ENCODE assay signal across 14 cellular contexts in genomic region chr20:63568170-63568981, GRCh38. TPM values are rescaled to one million over a fixed set of nuclear protein-coding genes. Genes with fewer than 3 reads are reported as not detected.
A peak's percentile ranks its signal among the peaks of the same experiment; 100 is the strongest.
DNase-seq lines count a peak whose midpoint lies in the region; ATAC-seq, FAIRE-seq and TF ChIP-seq lines count a peak whose summit lies in the region.
"Had no signal": no experiment of that assay in that cellular context is flagged by ENCODE, and none has a peak within 500 bp of the region (broad histone marks: within the 10 kb centered on the region; RNA-seq: fewer than 3 reads in every experiment).

No MANE protein-coding gene starts in this region.

- no peak for TF ChIP-seq CTCF in GM12865 (IDR thresholded peaks at IDR 0.05; ENCODE audit: insufficient read depth, low read depth, low read length, missing control alignments)
- TF ChIP-seq CTCF in Peyer's patch (IDR thresholded peaks at IDR 0.05), result no peak

- 95% methylated on average over 42 of the region's 43 CpGs for WGBS in mesenchymal stem cell

- no peak overlapping the region for H4K91ac ChIP-seq in mesenchymal stem cell (ENCODE audit: low read length)

- H3K4me1 ChIP-seq in Peyer's patch (peaks cover 3 to 34% (median 20%) of the 10 kb centered on the region in 4 donors), mesenchymal stem cell (ENCODE audit: control insufficient read depth, insufficient read depth, low read depth, low read length) (peaks cover 33% of the 10 kb centered on the region)

- H3K4me3 ChIP-seq in GM12865 (ENCODE audit: low read depth, low read length) (no peak overlapping the region), Peyer's patch (peak overlapping the region; percentile 17 to 33 (median 22)), mesenchymal stem cell (ENCODE audit: insufficient read depth in 1 of 2, low read depth in 1 of 2, low read length in 2 of 2) (no peak overlapping the region)

- H3K14ac ChIP-seq in mesenchymal stem cell (ENCODE audit: low read length in 2 of 2), result no peak overlapping the region

- H3K9ac ChIP-seq in mesenchymal stem cell (ENCODE audit: low read length), result no peak overlapping the region

- H2BK12ac ChIP-seq in mesenchymal stem cell (ENCODE audit: low read length in 2 of 2), result no peak overlapping the region

- H4K8ac ChIP-seq in mesenchymal stem cell (ENCODE audit: low read length), result peak overlapping the region; percentile 28

- no peak for FAIRE-seq in frontal cortex (lab: Jason Lieb, UNC)
- FAIRE-seq: H54 had no signal

- no peak overlapping the region for H3K23ac ChIP-seq in mesenchymal stem cell (ENCODE audit: low read length in 2 of 2)

- H2BK5ac ChIP-seq in mesenchymal stem cell (ENCODE audit: low read depth, low read length, poor library complexity, severe bottlenecking), result no peak overlapping the region

- H2BK15ac ChIP-seq in mesenchymal stem cell (ENCODE audit: low read depth, poor library complexity, severe bottlenecking), result no peak overlapping the region

- no peak overlapping the region for H3K4ac ChIP-seq in mesenchymal stem cell (ENCODE audit: low read depth in 1 of 2, low read length in 2 of 2)

- H2AFZ ChIP-seq in mesenchymal stem cell (ENCODE audit: low read depth, low read length), result no peak overlapping the region

- H3K9me3 ChIP-seq in Peyer's patch, result no peaks in the 10 kb centered on the region
- no peaks in the 10 kb centered on the region for H3K9me3 ChIP-seq in mesenchymal stem cell (ENCODE audit: control insufficient read depth, low read length)

- peak; percentile 47 for DNase-seq in GM12865 (ENCODE audit: low read depth)
- no peak for DNase-seq in Peyer's patch
- no peak for DNase-seq in mesenchymal stem cell
- DNase-seq in HuH-7 (ENCODE audit: low spot score), result no peak
- no peak for DNase-seq in cerebellar nuclear complex (lab: John Stamatoyannopoulos, UW)
- no peak for DNase-seq in frontal cortex (ENCODE audit: low spot score in 2 of 2)
- DNase-seq in NCI-H510A (lab: John Stamatoyannopoulos, UW), result no peak
- DNase-seq: hippocampal formation, PC-3 had no signal

- H3K4me2 ChIP-seq in mesenchymal stem cell (ENCODE audit: low read length, poor library complexity, severe bottlenecking), result no peak overlapping the region

- no peak for TF ChIP-seq POLR2A in Peyer's patch (IDR thresholded peaks at IDR 0.05)

- H2BK120ac ChIP-seq in mesenchymal stem cell (ENCODE audit: low read depth, low read length), result no peak overlapping the region

- no peak overlapping the region for H3K18ac ChIP-seq in mesenchymal stem cell (ENCODE audit: low read depth in 1 of 2, low read length in 2 of 2)

- no peak overlapping the region for H2AK5ac ChIP-seq in mesenchymal stem cell (ENCODE audit: low read length, severe bottlenecking)

- peak overlapping the region in 3 of 4 donors; percentile 3 to 71 (median 59) for H3K27ac ChIP-seq in Peyer's patch
- no peak overlapping the region for H3K27ac ChIP-seq in mesenchymal stem cell (ENCODE audit: low read length, poor library complexity, severe bottlenecking)

- ATAC-seq in GM21367 (IDR thresholded peaks at IDR 0.05; ENCODE audit: unreplicated experiment), result peak; percentile 25
- ATAC-seq: PC-3 had no signal

- H3K79me1 ChIP-seq in mesenchymal stem cell (replicated peaks; ENCODE audit: low read length, poor library complexity, severe bottlenecking), result peaks cover 16% of the 10 kb centered on the region

- H3K36me3 ChIP-seq in Peyer's patch (peaks cover 0 to 19% (median 0%) of the 10 kb centered on the region in 3 donors), mesenchymal stem cell (ENCODE audit: control insufficient read depth in 1 of 2, insufficient read depth in 2 of 2, low read depth in 1 of 2, low read length in 2 of 2) (peaks cover 25 to 82% of the 10 kb centered on the region in 2 experiments)

- H3K27me3 ChIP-seq in Peyer's patch (no peaks in the 10 kb centered on the region), mesenchymal stem cell (ENCODE audit: control insufficient read depth in 1 of 2, insufficient read depth in 1 of 2, low read length in 2 of 2) (no peaks in the 10 kb centered on the region)

RNA-seq across cellular contexts. Expression of gene HELZ2, which starts 5.7 kb away (rescaled TPM):
- total RNA-seq in Peyer's patch (10 to 100 TPM; 32.2 to 42.0 (median 38.4) TPM), frontal cortex (3.7 TPM)
- polyA plus RNA-seq in mesenchymal stem cell (2013, experiment 1 of 2), result 8.0 TPM
- polyA plus RNA-seq in mesenchymal stem cell (2013, experiment 2 of 2), result 7.9 TPM

RNA-seq across cellular contexts. Expression of gene FNDC11, which starts 14.4 kb away (rescaled TPM):
- under 1 TPM in 1 of 4 donors, not detected in 3; 0.67 TPM for total RNA-seq in Peyer's patch
- 0.91 TPM for polyA plus RNA-seq in mesenchymal stem cell (2013, experiment 1 of 2)
- 0.79 TPM for polyA plus RNA-seq in mesenchymal stem cell (2013, experiment 2 of 2)
- total RNA-seq in frontal cortex, result 6.1 TPM
- total RNA-seq: Daoy had no signal

RNA-seq across cellular contexts. Expression of gene SRMS, which starts 20.8 kb away (rescaled TPM):
- total RNA-seq in Peyer's patch, result not detected
- polyA plus RNA-seq in mesenchymal stem cell (2013, experiment 1 of 2), result not detected
- not detected for polyA plus RNA-seq in mesenchymal stem cell (2013, experiment 2 of 2)
- total RNA-seq in frontal cortex, result not detected
- total RNA-seq: Daoy, dermis microvascular lymphatic vessel endothelial cell, neural crest cell had no signal

RNA-seq across cellular contexts. Expression of gene PTK6, which starts 31.2 kb away (rescaled TPM):
- 100 to 1,000 TPM in 1 of 4 donors, 10 to 100 TPM in 2, 1 to 10 TPM in 1; 8.3 to 109 (median 84.5) TPM for total RNA-seq in Peyer's patch
- polyA plus RNA-seq in mesenchymal stem cell (2013, experiment 1 of 2), result not detected
- not detected for polyA plus RNA-seq in mesenchymal stem cell (2013, experiment 2 of 2)
- total RNA-seq in frontal cortex, result not detected
- total RNA-seq: Daoy, neural crest cell had no signal

RNA-seq across cellular contexts. Expression of gene PPDPF, which starts 47.8 kb away (rescaled TPM):
- total RNA-seq in Peyer's patch, result 100 to 1,000 TPM in 3 of 4 donors, 10 to 100 TPM in 1; 94.1 to 435 (median 193) TPM
- 333 TPM for polyA plus RNA-seq in mesenchymal stem cell (2013, experiment 1 of 2)
- 331 TPM for polyA plus RNA-seq in mesenchymal stem cell (2013, experiment 2 of 2)
- 17.1 TPM for total RNA-seq in frontal cortex

Comparison
In these comparisons a context has a peak if more than half of its experiments do, and no peak if none do; other contexts are left out.
1. H3K4me3 ChIP-seq: peak in Peyer's patch (4 of 4); none in GM12865 (single experiment) and mesenchymal stem cell (0 of 2).